ENCODE assay signal across 1 cellular context in the genomic region with DNA sequence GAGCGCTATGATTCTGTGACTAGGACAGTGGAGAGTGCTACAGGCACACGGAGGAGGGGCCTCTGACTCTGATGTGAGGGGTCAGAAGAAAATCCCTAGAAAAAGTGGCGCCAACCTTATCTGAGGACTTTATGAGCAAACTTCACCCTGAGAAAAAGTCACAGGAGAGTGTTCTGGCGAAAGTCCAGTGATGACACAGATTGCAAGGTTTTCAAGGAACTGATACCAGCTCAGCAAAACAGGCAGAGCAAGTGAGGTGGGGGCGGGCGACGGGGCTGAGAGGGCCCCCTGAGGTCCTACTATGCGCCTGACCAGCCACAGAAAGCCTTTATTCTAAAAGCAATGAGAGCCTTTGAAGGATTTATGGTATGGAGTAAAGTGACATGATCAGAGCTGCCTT.
TF ChIP-seq lines count a peak whose summit lies in the region.

No MANE protein-coding gene starts in this region.

TF ChIP-seq in K562, 482 proteins besides CTCF, POLR2A, EP300 and RAD21 (continued from another document and continues in another):
- TF ChIP-seq NR2C2 (CRISPR knock-in tag; IDR thresholded peaks at IDR 0.05) (no peak), NR2C2 (tag; IDR thresholded peaks at IDR 0.05) (peak; percentile 77), ATF7 (IDR thresholded peaks at IDR 0.05) (peak; percentile 91), NRF1 (conservative IDR thresholded peaks at IDR 0.05 in 1 of 2, IDR thresholded peaks at IDR 0.05 in 1 of 2) (peak; percentile 7 to 17; a peak in 1 of 4 replicates), ELF1 (tag; IDR thresholded peaks at IDR 0.05) (no peak), MEF2A (IDR thresholded peaks at IDR 0.05; ENCODE audit: control insufficient read depth, low read depth, low read length) (no peak), BACH1 (tag; IDR thresholded peaks at IDR 0.05) (peak; percentile 18; the same call in 1 of the 2 replicates), ATF6 (CRISPR knock-in tag; IDR thresholded peaks at IDR 0.05) (no peak), KAT2B (IDR thresholded peaks at IDR 0.05; ENCODE audit: low read depth, low read length) (no peak), EGR1 (conservative IDR thresholded peaks at IDR 0.05) (peak; percentile 76), TRIM28 (IDR thresholded peaks at IDR 0.05) (no peak; the same call in 1 of the 2 replicates), HMBOX1 (IDR thresholded peaks at IDR 0.05) (peak; percentile 32; the same call in 1 of the 2 replicates), STAT5A (IDR thresholded peaks at IDR 0.05; ENCODE audit: borderline replicate concordance, low read length) (peak; percentile 62), SIRT6 (IDR thresholded peaks at IDR 0.05; ENCODE audit: low read depth, low read length) (no peak), JUND (IDR thresholded peaks at IDR 0.05; ENCODE audit: borderline replicate concordance, low read depth, low read length) (peak; percentile 90), JUND (tag; IDR thresholded peaks at IDR 0.05; ENCODE audit: borderline replicate concordance, low read depth, low read length) (peak; percentile 71; the same call in 1 of the 3 replicates), CCNT2 (IDR thresholded peaks at IDR 0.05; ENCODE audit: borderline replicate concordance, extremely low read depth, insufficient read length, low read depth, low read length) (peak; percentile 56), BHLHE40 (IDR thresholded peaks at IDR 0.05; ENCODE audit: low read length) (no peak), TGIF2 (CRISPR knock-in tag; IDR thresholded peaks at IDR 0.05) (no peak), ARID3B (CRISPR knock-in tag; IDR thresholded peaks at IDR 0.05; ENCODE audit: borderline replicate concordance) (no peak), NFE2 (IDR thresholded peaks at IDR 0.05; ENCODE audit: low read depth) (peak; percentile 73), BRF1 (IDR thresholded peaks at IDR 0.05; ENCODE audit: borderline replicate concordance, extremely low read depth, insufficient read length) (no peak), ELF2 (CRISPR knock-in tag; IDR thresholded peaks at IDR 0.05) (no peak), BMI1 (IDR thresholded peaks at IDR 0.05; ENCODE audit: low read length) (no peak), EP400 (IDR thresholded peaks at IDR 0.05) (peak; percentile 57; the same call in 1 of the 2 replicates), OTX1 (CRISPR knock-in tag; IDR thresholded peaks at IDR 0.05) (no peak), RBM15 (IDR thresholded peaks at IDR 0.05; ENCODE audit: insufficient read depth, low read length) (no peak), ETV5 (CRISPR knock-in tag; IDR thresholded peaks at IDR 0.05; ENCODE audit: low read depth) (no peak), ZNF668 (CRISPR knock-in tag; IDR thresholded peaks at IDR 0.05) (no peak), TFE3 (CRISPR knock-in tag; IDR thresholded peaks at IDR 0.05) (no peak), MCM3 (IDR thresholded peaks at IDR 0.05) (no peak), NFIC (IDR thresholded peaks at IDR 0.05) (peak; percentile 97), ZFX (CRISPR knock-in tag; IDR thresholded peaks at IDR 0.05) (no peak), POLR2H (tag; IDR thresholded peaks at IDR 0.05; ENCODE audit: low read depth) (no peak), KDM2B (CRISPR knock-in tag; IDR thresholded peaks at IDR 0.05) (no peak), ZNF282 (CRISPR knock-in tag; IDR thresholded peaks at IDR 0.05) (no peak), HDAC8 (tag; IDR thresholded peaks at IDR 0.05) (no peak), ERF (CRISPR knock-in tag; IDR thresholded peaks at IDR 0.05) (no peak), CBFA2T3 (IDR thresholded peaks at IDR 0.05) (peak; percentile 76), PHB (CRISPR knock-in tag; IDR thresholded peaks at IDR 0.05) (no peak), HNRNPUL1 (IDR thresholded peaks at IDR 0.05; ENCODE audit: low read length) (no peak), TCF3 (CRISPR knock-in tag; IDR thresholded peaks at IDR 0.05) (peak; percentile 58), ATF4 (CRISPR knock-in tag; IDR thresholded peaks at IDR 0.05) (peak; percentile 79), ZBTB17 (CRISPR knock-in tag; IDR thresholded peaks at IDR 0.05) (no peak), ARNT (IDR thresholded peaks at IDR 0.05) (0 out of 4 replicates have a peak, but pooled peaks of 1 of the 2 experiments have one; percentile 22)
- TF ChIP-seq, protein P1, sequence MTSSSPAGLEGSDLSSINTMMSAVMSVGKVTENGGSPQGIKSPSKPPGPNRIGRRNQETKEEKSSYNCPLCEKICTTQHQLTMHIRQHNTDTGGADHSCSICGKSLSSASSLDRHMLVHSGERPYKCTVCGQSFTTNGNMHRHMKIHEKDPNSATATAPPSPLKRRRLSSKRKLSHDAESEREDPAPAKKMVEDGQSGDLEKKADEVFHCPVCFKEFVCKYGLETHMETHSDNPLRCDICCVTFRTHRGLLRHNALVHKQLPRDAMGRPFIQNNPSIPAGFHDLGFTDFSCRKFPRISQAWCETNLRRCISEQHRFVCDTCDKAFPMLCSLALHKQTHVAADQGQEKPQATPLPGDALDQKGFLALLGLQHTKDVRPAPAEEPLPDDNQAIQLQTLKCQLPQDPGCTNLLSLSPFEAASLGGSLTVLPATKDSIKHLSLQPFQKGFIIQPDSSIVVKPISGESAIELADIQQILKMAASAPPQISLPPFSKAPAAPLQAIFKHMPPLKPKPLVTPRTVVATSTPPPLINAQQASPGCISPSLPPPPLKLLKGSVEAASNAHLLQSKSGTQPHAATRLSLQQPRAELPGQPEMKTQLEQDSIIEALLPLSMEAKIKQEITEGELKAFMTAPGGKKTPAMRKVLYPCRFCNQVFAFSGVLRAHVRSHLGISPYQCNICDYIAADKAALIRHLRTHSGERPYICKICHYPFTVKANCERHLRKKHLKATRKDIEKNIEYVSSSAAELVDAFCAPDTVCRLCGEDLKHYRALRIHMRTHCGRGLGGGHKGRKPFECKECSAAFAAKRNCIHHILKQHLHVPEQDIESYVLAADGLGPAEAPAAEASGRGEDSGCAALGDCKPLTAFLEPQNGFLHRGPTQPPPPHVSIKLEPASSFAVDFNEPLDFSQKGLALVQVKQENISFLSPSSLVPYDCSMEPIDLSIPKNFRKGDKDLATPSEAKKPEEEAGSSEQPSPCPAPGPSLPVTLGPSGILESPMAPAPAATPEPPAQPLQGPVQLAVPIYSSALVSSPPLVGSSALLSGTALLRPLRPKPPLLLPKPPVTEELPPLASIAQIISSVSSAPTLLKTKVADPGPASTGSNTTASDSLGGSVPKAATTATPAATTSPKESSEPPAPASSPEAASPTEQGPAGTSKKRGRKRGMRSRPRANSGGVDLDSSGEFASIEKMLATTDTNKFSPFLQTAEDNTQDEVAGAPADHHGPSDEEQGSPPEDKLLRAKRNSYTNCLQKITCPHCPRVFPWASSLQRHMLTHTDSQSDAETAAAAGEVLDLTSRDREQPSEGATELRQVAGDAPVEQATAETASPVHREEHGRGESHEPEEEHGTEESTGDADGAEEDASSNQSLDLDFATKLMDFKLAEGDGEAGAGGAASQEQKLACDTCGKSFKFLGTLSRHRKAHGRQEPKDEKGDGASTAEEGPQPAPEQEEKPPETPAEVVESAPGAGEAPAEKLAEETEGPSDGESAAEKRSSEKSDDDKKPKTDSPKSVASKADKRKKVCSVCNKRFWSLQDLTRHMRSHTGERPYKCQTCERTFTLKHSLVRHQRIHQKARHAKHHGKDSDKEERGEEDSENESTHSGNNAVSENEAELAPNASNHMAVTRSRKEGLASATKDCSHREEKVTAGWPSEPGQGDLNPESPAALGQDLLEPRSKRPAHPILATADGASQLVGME (CRISPR knock-in tag; IDR thresholded peaks at IDR 0.05), result no peak
- TF ChIP-seq, protein P2, sequence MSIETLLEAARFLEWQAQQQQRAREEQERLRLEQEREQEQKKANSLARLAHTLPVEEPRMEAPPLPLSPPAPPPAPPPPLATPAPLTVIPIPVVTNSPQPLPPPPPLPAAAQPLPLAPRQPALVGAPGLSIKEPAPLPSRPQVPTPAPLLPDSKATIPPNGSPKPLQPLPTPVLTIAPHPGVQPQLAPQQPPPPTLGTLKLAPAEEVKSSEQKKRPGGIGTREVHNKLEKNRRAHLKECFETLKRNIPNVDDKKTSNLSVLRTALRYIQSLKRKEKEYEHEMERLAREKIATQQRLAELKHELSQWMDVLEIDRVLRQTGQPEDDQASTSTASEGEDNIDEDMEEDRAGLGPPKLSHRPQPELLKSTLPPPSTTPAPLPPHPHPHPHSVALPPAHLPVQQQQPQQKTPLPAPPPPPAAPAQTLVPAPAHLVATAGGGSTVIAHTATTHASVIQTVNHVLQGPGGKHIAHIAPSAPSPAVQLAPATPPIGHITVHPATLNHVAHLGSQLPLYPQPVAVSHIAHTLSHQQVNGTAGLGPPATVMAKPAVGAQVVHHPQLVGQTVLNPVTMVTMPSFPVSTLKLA (conservative IDR thresholded peaks at IDR 0.05), result 0 out of 4 replicates have a peak, but pooled peaks of 1 of the 2 experiments have one; percentile 26
- TF ChIP-seq, protein P3, sequence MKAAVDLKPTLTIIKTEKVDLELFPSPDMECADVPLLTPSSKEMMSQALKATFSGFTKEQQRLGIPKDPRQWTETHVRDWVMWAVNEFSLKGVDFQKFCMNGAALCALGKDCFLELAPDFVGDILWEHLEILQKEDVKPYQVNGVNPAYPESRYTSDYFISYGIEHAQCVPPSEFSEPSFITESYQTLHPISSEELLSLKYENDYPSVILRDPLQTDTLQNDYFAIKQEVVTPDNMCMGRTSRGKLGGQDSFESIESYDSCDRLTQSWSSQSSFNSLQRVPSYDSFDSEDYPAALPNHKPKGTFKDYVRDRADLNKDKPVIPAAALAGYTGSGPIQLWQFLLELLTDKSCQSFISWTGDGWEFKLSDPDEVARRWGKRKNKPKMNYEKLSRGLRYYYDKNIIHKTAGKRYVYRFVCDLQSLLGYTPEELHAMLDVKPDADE (conservative IDR thresholded peaks at IDR 0.05; ENCODE audit: control insufficient read depth, low read depth, low read length), result no peak
- TF ChIP-seq, protein P4, sequence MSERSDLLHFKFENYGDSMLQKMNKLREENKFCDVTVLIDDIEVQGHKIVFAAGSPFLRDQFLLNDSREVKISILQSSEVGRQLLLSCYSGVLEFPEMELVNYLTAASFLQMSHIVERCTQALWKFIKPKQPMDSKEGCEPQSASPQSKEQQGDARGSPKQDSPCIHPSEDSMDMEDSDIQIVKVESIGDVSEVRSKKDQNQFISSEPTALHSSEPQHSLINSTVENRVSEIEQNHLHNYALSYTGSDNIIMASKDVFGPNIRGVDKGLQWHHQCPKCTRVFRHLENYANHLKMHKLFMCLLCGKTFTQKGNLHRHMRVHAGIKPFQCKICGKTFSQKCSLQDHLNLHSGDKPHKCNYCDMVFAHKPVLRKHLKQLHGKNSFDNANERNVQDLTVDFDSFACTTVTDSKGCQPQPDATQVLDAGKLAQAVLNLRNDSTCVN (CRISPR knock-in tag; IDR thresholded peaks at IDR 0.05), result no peak
